ENCODE assay signal across 9 cellular contexts in genomic region chr16:75244844-75245758, GRCh38. TPM values are rescaled to one million over a fixed set of nuclear protein-coding genes. Genes with fewer than 3 reads are reported as not detected.
A peak's percentile ranks its signal among the peaks of the same experiment; 100 is the strongest.
DNase-seq lines count a peak whose midpoint lies in the region; ATAC-seq and TF ChIP-seq lines count a peak whose summit lies in the region.
"Had no signal": no experiment of that assay in that cellular context is flagged by ENCODE, and none has a peak within 500 bp of the region (broad histone marks: within the 10 kb centered on the region; RNA-seq: fewer than 3 reads in every experiment).

No MANE protein-coding gene starts in this region.

- H3K9me3 Mint-ChIP-seq in naive B cell, result peaks cover 0 to 3% (median 0%) of the 10 kb centered on the region in 7 donors
- H3K9me3 Mint-ChIP-seq: dendritic cell treated with granulocyte-macrophage colony-stimulating factor and Interleukin-4, amounts not matched to agents 40 ng/mL and 50 ng/mL, for 4 days had no signal

- H3K36me3 ChIP-seq in GM23248 (ENCODE audit: low read depth), result no peaks in the 10 kb centered on the region; the same call in 1 of the 2 replicates
- H3K36me3 ChIP-seq in RWPE2 (ENCODE audit: low read depth), result peaks cover 26% of the 10 kb centered on the region

- no peak overlapping the region for H3K27ac Mint-ChIP-seq in naive B cell
- H3K27ac Mint-ChIP-seq: dendritic cell treated with granulocyte-macrophage colony-stimulating factor and Interleukin-4, amounts not matched to agents 40 ng/mL and 50 ng/mL, for 4 days had no signal

- no peaks in the 10 kb centered on the region for H3K27me3 ChIP-seq in GM23248 (replicated peaks; ENCODE audit: insufficient read depth)
- H3K27me3 ChIP-seq in RWPE2 (ENCODE audit: insufficient read depth, poor library complexity, severe bottlenecking), result no peaks in the 10 kb centered on the region

- H3F3A ChIP-seq in GM23248 (ENCODE audit: insufficient read depth), result peaks cover 31% of the 10 kb centered on the region

- peak overlapping the region; percentile 56 for H3K4me2 ChIP-seq in GM23248 (ENCODE audit: unreplicated experiment)

- H3K9me3 ChIP-seq in GM23248 (ENCODE audit: low read depth) (no peaks in the 10 kb centered on the region), RWPE2 (ENCODE audit: severe bottlenecking) (no peaks in the 10 kb centered on the region)

- H3K4me3 Mint-ChIP-seq in naive B cell, result peak overlapping the region in 1 of 8 donors; percentile 81
- H3K4me3 Mint-ChIP-seq: dendritic cell treated with granulocyte-macrophage colony-stimulating factor and Interleukin-4, amounts not matched to agents 40 ng/mL and 50 ng/mL, for 4 days had no signal

- no peaks in the 10 kb centered on the region for H3K9me2 ChIP-seq in GM23248 (ENCODE audit: insufficient read depth)

- peaks cover 79 to 96% (median 90%) of the 10 kb centered on the region in 3 donors for H3K27me3 Mint-ChIP-seq in naive B cell

- in situ Hi-C loops in GM23248 (cut with MboI), result no loop called here

- peaks cover 93% of the 10 kb centered on the region for H3K79me2 ChIP-seq in GM23248 (ENCODE audit: insufficient read depth)

- H4K20me1 ChIP-seq in GM23248 (ENCODE audit: insufficient read depth), result no peaks in the 10 kb centered on the region

- no peaks in the 10 kb centered on the region for H3K36me3 Mint-ChIP-seq in naive B cell

- peak overlapping the region; percentile 99 for H3K27ac ChIP-seq in GM23248
- H3K27ac ChIP-seq in RWPE2 (ENCODE audit: poor library complexity, severe bottlenecking), result peak overlapping the region; percentile 94

- DNase-seq in 8988T (peak; percentile 94), GM23248 (peak; percentile 99), RWPE2 (ENCODE audit: low spot score) (peak; percentile 97), fibroblast of peridontal ligament (ENCODE audit: extremely low read depth) (peak; percentile 93), naive B cell (no peak), GM19238 (ENCODE audit: insufficient read length, low spot score) (no peak), germinal center (ENCODE audit: low spot score) (no peak)

- H3K4me1 ChIP-seq in GM23248 (ENCODE audit: insufficient read depth), result peaks cover 66% of the 10 kb centered on the region
- peaks cover 40% of the 10 kb centered on the region for H3K4me1 ChIP-seq in RWPE2 (ENCODE audit: insufficient read depth, poor library complexity, severe bottlenecking)

- H3K9ac ChIP-seq in GM23248, result peak overlapping the region; percentile 98

- H3K4me3 ChIP-seq in GM23248 (peak overlapping the region; percentile 7; the same call in 1 of the 2 replicates), RWPE2 (ENCODE audit: severe bottlenecking) (no peak overlapping the region)

- H2AFZ ChIP-seq in GM23248, result no peak overlapping the region

- 8 to 14% methylated on average over 21 to 22 of the region's 25 CpGs for WGBS in GM23248 (ENCODE audit: low coverage in 1 of 2, low lambda C conversion rate in 2 of 2, missing lambda C conversion rate in 2 of 2), 2 experiments

- ATAC-seq in RWPE2 (ENCODE audit: low read depth) (peak; percentile 83), naive B cell (ENCODE audit: low read depth in 2 of 2) (peak; percentile 40 to 41), HG02981 (IDR thresholded peaks at IDR 0.05; ENCODE audit: unreplicated experiment) (no peak)

- H3K4me1 Mint-ChIP-seq in naive B cell, result peaks cover 18 to 28% (median 27%) of the 10 kb centered on the region in 3 donors

- no peak for TF ChIP-seq CTCF in RWPE2 (IDR thresholded peaks at IDR 0.05; ENCODE audit: poor library complexity, severe bottlenecking)

RNA-seq across cellular contexts. Expression of gene BCAR1, which starts 6.3 kb away (rescaled TPM):
- total RNA-seq in GM23248 (2014; rRNA removed; shearing (Covaris generic)), result 84.0 and 87.0 TPM in 2 replicates
- polyA plus RNA-seq in GM23248 (2016; fragmentation: Nextera tagmentation; extraction: Ambion mirVana) (52.9 and 56.1 TPM in 2 replicates), naive B cell (ENCODE audit: low read depth in 6 of 6) (not detected)

RNA-seq across cellular contexts. Expression of gene CTRB1, which starts 26.3 kb away (rescaled TPM):
- total RNA-seq in GM23248 (2014; rRNA removed; shearing (Covaris generic)), result not detected in 2 replicates
- polyA plus RNA-seq in GM23248 (2016; fragmentation: Nextera tagmentation; extraction: Ambion mirVana), result not detected in 2 replicates
- polyA plus RNA-seq in naive B cell (ENCODE audit: low read depth in 6 of 6), result not detected

RNA-seq across cellular contexts. Expression of gene CTRB2, which starts 38.1 kb away (rescaled TPM):
- not detected in 2 replicates for total RNA-seq in GM23248 (2014; rRNA removed; shearing (Covaris generic))
- polyA plus RNA-seq in GM23248 (2016; fragmentation: Nextera tagmentation; extraction: Ambion mirVana) (not detected in 2 replicates), naive B cell (ENCODE audit: low read depth in 6 of 6) (not detected)

Comparison
In these comparisons a context has a peak if more than half of its experiments do, and no peak if none do; other contexts are left out.
1. DNase-seq: peak in 8988T (single experiment), GM23248 (single experiment), RWPE2 (single experiment) and fibroblast of peridontal ligament (single experiment); none in naive B cell (single experiment), GM19238 (single experiment) and germinal center (single experiment).
2. RNA of gene BCAR1, which starts 6.3 kb away (polyA plus RNA-seq): 52.9 to 56.1 TPM in GM23248; not detected in naive B cell; every median in the first group is over 10 times any median in the second.